ENCODE assay signal across 2 cellular contexts in the genomic region with DNA sequence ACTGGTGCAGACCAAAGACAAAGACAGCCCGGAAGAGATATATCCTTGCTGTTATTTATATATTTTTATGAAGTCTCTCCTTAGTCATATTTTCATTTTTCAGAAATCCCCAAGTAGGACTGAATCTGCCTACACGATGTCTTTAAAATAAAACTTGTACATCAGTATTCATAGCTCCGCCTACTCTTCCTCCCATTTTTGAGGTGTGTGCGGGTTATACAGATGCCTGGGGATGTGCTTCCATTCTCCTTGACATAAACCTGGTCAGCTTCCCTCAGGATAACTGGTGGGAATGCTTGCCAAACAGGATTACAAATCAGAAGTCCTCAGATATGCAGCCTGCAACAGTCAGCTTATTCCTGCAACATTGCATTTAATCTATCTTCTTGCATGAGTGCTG.
"Had no signal": no experiment of that assay in that cellular context is flagged by ENCODE, and none has a peak within 500 bp of the region (broad histone marks: within the 10 kb centered on the region; RNA-seq: fewer than 3 reads in every experiment).

No MANE protein-coding gene starts in this region.

- DNase-seq: GDM1, GF-D8 had no signal
